Comparison of ENCODE assay signal across 24 cellular contexts in the genomic region with DNA sequence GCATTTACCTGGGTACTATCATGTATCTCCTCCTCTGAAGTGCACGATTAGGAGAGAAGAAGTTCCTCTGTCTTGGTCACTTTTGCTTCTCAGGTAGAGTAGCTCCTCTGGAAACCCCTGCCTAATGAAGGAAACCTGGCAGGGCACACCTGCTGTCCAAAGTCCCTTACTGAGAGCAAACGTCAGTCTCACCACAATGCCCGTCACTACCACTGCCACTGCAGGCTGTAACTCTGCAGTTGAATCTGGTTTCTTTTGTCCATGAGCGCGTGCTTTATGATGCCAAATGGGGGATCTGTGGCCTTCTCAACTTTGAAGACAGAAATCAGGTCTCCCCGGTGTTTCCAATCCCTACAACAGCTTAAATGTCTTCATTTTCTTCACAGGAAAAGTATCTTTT.
DNase-seq lines count a peak whose midpoint lies in the region; ATAC-seq and TF ChIP-seq lines count a peak whose summit lies in the region.
"Had no signal": no experiment of that assay in that cellular context is flagged by ENCODE, and none has a peak within 500 bp of the region (broad histone marks: within the 10 kb centered on the region; RNA-seq: fewer than 3 reads in every experiment).

No MANE protein-coding gene starts in this region.

- peak overlapping the region; percentile 12 for H3K4me3 Mint-ChIP-seq in activated CD4-positive, alpha-beta T cell treated with anti-CD3 and anti-CD28 coated beads, Interleukin-2, amount 10 ng/mL, durations not matched to agents 7 days and 5 days
- peak overlapping the region; percentile 82 for H3K4me3 Mint-ChIP-seq in CD4-positive, alpha-beta T cell
- no peak overlapping the region for H3K4me3 Mint-ChIP-seq in nephron progenitor cell

- TF ChIP-seq POLR2A in tibial nerve (IDR thresholded peaks at IDR 0.05) = no peak

- H3K79me2 ChIP-seq in MM.1S (ENCODE audit: low read length) (no peaks in the 10 kb centered on the region), osteoblast (ENCODE audit: insufficient read depth, low read length) (no peaks in the 10 kb centered on the region)

- peaks cover 18% of the 10 kb centered on the region for H3K36me3 Mint-ChIP-seq in activated CD4-positive, alpha-beta T cell treated with anti-CD3 and anti-CD28 coated beads, Interleukin-2, amount 10 ng/mL, durations not matched to agents 7 days and 5 days (ENCODE audit: low read depth)
- H3K36me3 Mint-ChIP-seq in CD4-positive, alpha-beta T cell (ENCODE audit: low read depth) = peaks cover 17% of the 10 kb centered on the region
- no peaks in the 10 kb centered on the region for H3K36me3 Mint-ChIP-seq in nephron progenitor cell (ENCODE audit: low read depth)

- peak overlapping the region; percentile 18 for H3K27ac ChIP-seq in CD4-positive, alpha-beta T cell (ENCODE audit: low read depth, low read length)
- H3K27ac ChIP-seq in MM.1S (ENCODE audit: low read length) = peak overlapping the region; percentile 77
- H3K27ac ChIP-seq in tibial nerve = no peak overlapping the region
- no peak overlapping the region for H3K27ac ChIP-seq in osteoblast (ENCODE audit: low read depth, low read length)
- H3K27ac ChIP-seq: breast epithelium, left lung, stomach, tibial artery had no signal

- H3K27ac Mint-ChIP-seq in activated CD4-positive, alpha-beta T cell treated with anti-CD3 and anti-CD28 coated beads, Interleukin-2, amount 10 ng/mL, durations not matched to agents 7 days and 5 days = peak overlapping the region; percentile 79
- peak overlapping the region; percentile 93 for H3K27ac Mint-ChIP-seq in CD4-positive, alpha-beta T cell
- H3K27ac Mint-ChIP-seq in nephron progenitor cell = no peak overlapping the region

- POLR2A ChIA-PET in activated CD4-positive, alpha-beta T cell treated with anti-CD3 and anti-CD28 coated beads, Interleukin-2, amount 10 ng/mL, durations not matched to agents 7 days and 5 days (lab: Charles Lee) = no interaction called here
- POLR2A ChIA-PET in CD4-positive, alpha-beta T cell (lab: Charles Lee) = interaction anchor here (0.6 to 4.4 kb wide), 14 partner anchors 10 to 1069 kb away, joined by 3 to 25 read pairs (median 5); a partner anchor contains a TSS

- ATAC-seq in CD4-positive, alpha-beta T cell (ENCODE audit: poor library complexity) = peak; percentile 62
- ATAC-seq in left colon = peak; percentile 56
- ATAC-seq: left lung had no signal

- peaks cover 13% of the 10 kb centered on the region for H3K9me3 Mint-ChIP-seq in activated CD4-positive, alpha-beta T cell treated with anti-CD3 and anti-CD28 coated beads, Interleukin-2, amount 10 ng/mL, durations not matched to agents 7 days and 5 days
- no peaks in the 10 kb centered on the region for H3K9me3 Mint-ChIP-seq in CD4-positive, alpha-beta T cell
- peaks cover 3% of the 10 kb centered on the region for H3K9me3 Mint-ChIP-seq in nephron progenitor cell

- no peaks in the 10 kb centered on the region for H3K9me3 ChIP-seq in CD4-positive, alpha-beta T cell (ENCODE audit: control insufficient read depth, low read length)
- H3K9me3 ChIP-seq in MM.1S (replicated peaks; ENCODE audit: insufficient read depth, low read length) (no peaks in the 10 kb centered on the region), tibial nerve (no peaks in the 10 kb centered on the region), osteoblast (ENCODE audit: low read depth, low read length) (no peaks in the 10 kb centered on the region)
- H3K9me3 ChIP-seq: breast epithelium, left lung, MG63, stomach, tibial artery had no signal

- H3K4me1 ChIP-seq in MM.1S (ENCODE audit: low read length) (peaks cover 55% of the 10 kb centered on the region), tibial nerve (no peaks in the 10 kb centered on the region), osteoblast (ENCODE audit: insufficient read depth, low read length) (no peaks in the 10 kb centered on the region)
- H3K4me1 ChIP-seq: breast epithelium, left lung, stomach, tibial artery had no signal

- peaks cover 94% of the 10 kb centered on the region for H3K4me1 Mint-ChIP-seq in activated CD4-positive, alpha-beta T cell treated with anti-CD3 and anti-CD28 coated beads, Interleukin-2, amount 10 ng/mL, durations not matched to agents 7 days and 5 days
- peaks cover 99% of the 10 kb centered on the region for H3K4me1 Mint-ChIP-seq in CD4-positive, alpha-beta T cell (ENCODE audit: low read depth)
- H3K4me1 Mint-ChIP-seq in nephron progenitor cell = peaks cover 52% of the 10 kb centered on the region

- H3K9me2 ChIP-seq in MM.1S (replicated peaks; ENCODE audit: insufficient read depth, low read length) = no peaks in the 10 kb centered on the region

- H3F3A ChIP-seq in MM.1S (ENCODE audit: insufficient read depth, low read length) = peaks cover 13% of the 10 kb centered on the region

- H3K9ac ChIP-seq in MM.1S (ENCODE audit: low read length) = peak overlapping the region; percentile 36; the same call in 1 of the 2 replicates

- DNase-seq in activated CD4-positive, alpha-beta T cell treated with anti-CD3 and anti-CD28 coated beads, Interleukin-2, amount 10 ng/mL, durations not matched to agents 7 days and 5 days = no peak
- DNase-seq in activated CD4-positive, alpha-beta T cell treated with anti-CD3 and anti-CD28 coated beads for 4 hours = no peak
- DNase-seq in CD4-positive, alpha-beta T cell = peak in 1 of 10 experiments; percentile 25
- DNase-seq in MM.1S = peak; percentile 70
- no peak for DNase-seq in left colon
- DNase-seq in tibial nerve (ENCODE audit: low spot score in 2 of 2) = no peak
- no peak for DNase-seq in osteoblast (ENCODE audit: insufficient read length, low spot score, missing footprints)
- no peak for DNase-seq in nephron progenitor cell
- DNase-seq: ACHN; activated CD4-positive, CD25-positive, alpha-beta regulatory T cell treated with anti-CD3 and anti-CD28 coated beads, Interleukin-2, amount 50 U/mL, for 72 hours; activated effector memory CD4-positive, alpha-beta T cell treated with anti-CD3 and anti-CD28 coated beads, Interleukin-2, amount 50 U/mL, for 16 hours; Calu3; left lung; mesenchymal stem cell; MG63; NCI-H1417; NCI-H2081; NCI-H2227 treated with DMSO at 0.1 percent for 48 hours; NCI-H526 treated with DMSO at 0.1 percent for 48 hours; occipital lobe; SIG-M5; stomach; tibial artery had no signal

- H3K4me2 ChIP-seq in MM.1S (ENCODE audit: low read depth, low read length) = peak overlapping the region; percentile 37
- H3K4me2 ChIP-seq in osteoblast (ENCODE audit: insufficient read depth, low read length) = no peak overlapping the region

- 86 to 88% methylated on average over 6 of the region's 6 CpGs for WGBS in tibial nerve, 2 donors

- no peaks in the 10 kb centered on the region for H3K27me3 ChIP-seq in CD4-positive, alpha-beta T cell (ENCODE audit: control insufficient read depth, insufficient read depth, low read length)
- H3K27me3 ChIP-seq in MM.1S (replicated peaks; ENCODE audit: insufficient read depth, low read length) (no peaks in the 10 kb centered on the region), tibial nerve (no peaks in the 10 kb centered on the region), osteoblast (ENCODE audit: insufficient read depth, low read length) (no peaks in the 10 kb centered on the region)
- H3K27me3 ChIP-seq: breast epithelium, MG63 had no signal

- CTCF ChIA-PET in activated CD4-positive, alpha-beta T cell treated with anti-CD3 and anti-CD28 coated beads, Interleukin-2, amount 10 ng/mL, durations not matched to agents 7 days and 5 days (lab: Charles Lee) = interaction anchor here (1.1 to 1.6 kb wide), 2 partner anchors 35 to 1063 kb away, joined by 4 read pairs; no protein-coding TSS in a partner anchor
- CTCF ChIA-PET in CD4-positive, alpha-beta T cell (lab: Charles Lee) = no interaction called here

- H2AFZ ChIP-seq in MM.1S (ENCODE audit: low read length) = no peak overlapping the region
- no peak overlapping the region for H2AFZ ChIP-seq in osteoblast (ENCODE audit: low read length)

- H3K36me3 ChIP-seq in MM.1S (replicated peaks; ENCODE audit: insufficient read depth, low read length) (no peaks in the 10 kb centered on the region), tibial nerve (no peaks in the 10 kb centered on the region), osteoblast (ENCODE audit: insufficient read depth, low read length) (no peaks in the 10 kb centered on the region)
- H3K36me3 ChIP-seq: breast epithelium, left lung, MG63, stomach, tibial artery had no signal

- no peak for TF ChIP-seq EP300 in tibial nerve (IDR thresholded peaks at IDR 0.05)

- H4K20me1 ChIP-seq in MM.1S (ENCODE audit: insufficient read depth, low read length) (no peaks in the 10 kb centered on the region), osteoblast (ENCODE audit: insufficient read depth, low read length) (no peaks in the 10 kb centered on the region)

- no peak overlapping the region for H3K4me3 ChIP-seq in MM.1S (ENCODE audit: low read length)
- H3K4me3 ChIP-seq in tibial nerve = no peak overlapping the region
- H3K4me3 ChIP-seq in osteoblast (ENCODE audit: insufficient read depth, low read length) = no peak overlapping the region
- H3K4me3 ChIP-seq: breast epithelium, left lung, MG63, stomach, tibial artery had no signal

- intact Hi-C loops in CD4-positive, alpha-beta T cell (cut with DNase I, micrococcal nuclease) = no loop called here
- intact Hi-C loops in left colon (cut with DNase I, micrococcal nuclease) = no loop called here

- TF ChIP-seq CTCF in CD4-positive, alpha-beta T cell (IDR thresholded peaks at IDR 0.05) = no peak
- TF ChIP-seq CTCF in MM.1S (IDR thresholded peaks at IDR 0.05; ENCODE audit: low read length) (no peak), tibial nerve (IDR thresholded peaks at IDR 0.05) (no peak), osteoblast (IDR thresholded peaks at IDR 0.05; ENCODE audit: extremely low read depth, low read depth, low read length) (no peak), nephron progenitor cell (IDR thresholded peaks at IDR 0.05) (no peak)

- no peaks in the 10 kb centered on the region for H3K27me3 Mint-ChIP-seq in activated CD4-positive, alpha-beta T cell treated with anti-CD3 and anti-CD28 coated beads, Interleukin-2, amount 10 ng/mL, durations not matched to agents 7 days and 5 days
- no peaks in the 10 kb centered on the region for H3K27me3 Mint-ChIP-seq in CD4-positive, alpha-beta T cell
- H3K27me3 Mint-ChIP-seq in nephron progenitor cell (ENCODE audit: low read depth, poor library complexity) = peaks cover 21% of the 10 kb centered on the region

Comparison
In these comparisons a context has a peak if more than half of its experiments do, and no peak if none do; other contexts are left out.
1. H3K27ac ChIP-seq: peak in CD4-positive, alpha-beta T cell (single experiment) and MM.1S (single experiment); none in tibial nerve (0 of 4) and osteoblast (single experiment).